13 cellular contexts compared by ENCODE assay signal in the genomic region with DNA sequence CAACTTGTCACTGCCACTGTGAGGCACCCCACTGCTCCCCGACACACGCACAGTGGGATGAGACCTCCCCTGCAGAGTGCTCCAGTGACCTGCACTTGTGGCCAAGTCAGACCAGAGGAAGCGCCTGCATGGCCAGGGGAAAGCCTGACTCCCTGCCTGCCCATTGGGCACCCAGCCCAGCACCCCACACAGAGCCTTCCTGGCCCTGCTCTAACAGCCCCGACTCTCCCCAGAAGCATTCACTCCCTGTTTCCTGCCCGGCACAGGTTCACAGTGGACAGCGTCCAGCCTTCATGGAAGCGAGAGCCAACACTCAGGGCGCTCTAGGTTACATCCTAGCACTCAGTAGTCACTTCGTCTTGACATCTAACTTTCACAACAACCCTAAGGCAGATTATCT. TPM values are rescaled to one million over a fixed set of nuclear protein-coding genes. Genes with fewer than 3 reads are reported as not detected.
"Had no signal": no experiment of that assay in that cellular context is flagged by ENCODE, and none has a peak within 500 bp of the region (broad histone marks: within the 10 kb centered on the region; RNA-seq: fewer than 3 reads in every experiment).

No MANE protein-coding gene starts in this region.

- DNase-seq: activated CD4-positive, alpha-beta T cell treated with anti-CD3 and anti-CD28 coated beads, Interleukin-2, amount 50 U/mL, for 1 hour; activated naive CD4-positive, alpha-beta T cell treated with anti-CD3 and anti-CD28 coated beads, Interleukin-2, amount 10 ng/mL, durations not matched to agents 7 days and 5 days; activated T-cell treated with anti-CD3 and anti-CD28 coated beads for 4 hours; colonic mucosa; effector CD4-positive, alpha-beta T cell; hypothalamus; pancreas; retina had no signal

- H3K36me3 ChIP-seq: colonic mucosa, pancreas had no signal

- H3K9me3 ChIP-seq: colonic mucosa, pancreas had no signal

- H3K27ac ChIP-seq: colonic mucosa, pancreas had no signal

- H3K27me3 ChIP-seq: cardiac muscle cell, colonic mucosa, pancreas had no signal

- ATAC-seq: activated T-helper 17 cell treated with anti-CD3 and anti-CD28 coated beads, Interleukin-2, amount 50 U/mL, for 72 hours; pancreas had no signal

- H3K4me1 ChIP-seq: colonic mucosa, pancreas had no signal

- H3K4me2 ChIP-seq: smooth muscle cell had no signal

- H3K4me3 ChIP-seq: cardiac muscle cell, colonic mucosa, pancreas, smooth muscle cell had no signal

RNA-seq across cellular contexts. Expression of a gene that starts 27.8 kb away (rescaled TPM):
- total RNA-seq: activated CD8-positive, alpha-beta memory T cell treated with anti-CD3 and anti-CD28 coated beads for 36 hours; activated T-helper 17 cell treated with anti-CD3 and anti-CD28 coated beads, Interleukin-2, amount 50 U/mL, for 72 hours; T-helper 2 cell treated with Interferon-gamma antibody and Interleukin-4, amounts not matched to agents 100 ng/mL and 5 ng/mL, for 36 hours had no signal
